ENCODE assay signal across 22 cellular contexts in genomic region chr9:108961151-108961550, GRCh38.
"Had no signal": no experiment of that assay in that cellular context is flagged by ENCODE, and none has a peak within 500 bp of the region (broad histone marks: within the 10 kb centered on the region; RNA-seq: fewer than 3 reads in every experiment).

No MANE protein-coding gene starts in this region.

- DNase-seq: activated CD4-positive, alpha-beta T cell treated with anti-CD3 and anti-CD28 coated beads for 4 hours; activated CD4-positive, alpha-beta T cell treated with anti-CD3 and anti-CD28 coated beads, Interleukin-2, amount 50 U/mL, for 48 hours; activated CD8-positive, alpha-beta memory T cell treated with anti-CD3 and anti-CD28 coated beads for 24 hours; activated effector memory CD4-positive, alpha-beta T cell treated with Interleukin-2 at 50 U/mL for 16 hours; activated naive CD4-positive, alpha-beta T cell treated with Interleukin-2 at 50 U/mL for 16 hours; anterior cingulate cortex; effector CD8-positive, alpha-beta T cell; gastrocnemius medialis; left colon; naive B cell; nephron progenitor cell; sigmoid colon; small intestine; stimulated activated CD4-positive, alpha-beta T cell treated with anti-CD3 and anti-CD28 coated beads, Interleukin-4, amount 100 ng/mL, for 24 hours; stimulated activated naive CD8-positive, alpha-beta T cell treated with anti-CD3 and anti-CD28 coated beads, Interleukin-15, amount 100 ng/mL, for 72 hours; substantia nigra; T-cell; tibial artery; upper lobe of right lung had no signal

- FAIRE-seq: bronchial epithelial cell, colon, endometrium, small intestine had no signal
